22 cellular contexts compared by ENCODE assay signal in the genomic region with DNA sequence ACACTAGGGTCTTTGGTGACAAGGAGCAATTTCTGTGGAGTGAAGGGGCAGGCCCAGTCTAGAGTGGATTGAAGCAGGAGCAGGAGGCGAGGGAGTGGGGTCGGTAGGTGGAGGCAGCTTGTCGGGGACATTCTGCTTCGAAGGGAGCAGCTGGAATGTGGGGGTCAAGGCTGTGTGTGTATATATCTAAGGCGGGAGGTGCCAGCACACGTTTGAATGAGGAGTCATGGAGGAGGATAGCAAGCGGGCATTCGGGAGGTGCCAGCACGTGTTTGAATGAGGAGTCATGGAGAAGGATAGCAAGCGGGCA.
"Had no signal": no experiment of that assay in that cellular context is flagged by ENCODE, and none has a peak within 500 bp of the region (broad histone marks: within the 10 kb centered on the region; RNA-seq: fewer than 3 reads in every experiment).

No MANE protein-coding gene starts in this region.

- ATAC-seq: naive thymus-derived CD8-positive, alpha-beta T cell; right cardiac atrium; stimulated activated memory B cell treated with anti-CD40 and anti-IgM and Interleukin-4, amounts not matched to agents 10 μg/mL and 1 μg/mL and 100 μg/mL, for 72 hours had no signal

- DNase-seq: cerebellar nuclear complex; colonic mucosa; dermis blood vessel endothelial cell; erythroblast; foreskin melanocyte; hippocampal formation; left cardiac atrium; left ventricle myocardium inferior; mesenchymal stem cell; midbrain; naive thymus-derived CD8-positive, alpha-beta T cell; small intestine; stimulated activated CD4-positive, alpha-beta T cell treated with anti-CD3 and anti-CD28 coated beads, Interleukin-4, amount 100 ng/mL, for 24 hours; transverse colon had no signal

- H3K4me3 Mint-ChIP-seq: naive thymus-derived CD8-positive, alpha-beta T cell; stimulated activated memory B cell treated with anti-CD40 and anti-IgM and Interleukin-4, amounts not matched to agents 10 μg/mL and 1 μg/mL and 100 μg/mL, for 72 hours; stimulated activated naive CD8-positive, alpha-beta T cell treated with anti-CD3 and anti-CD28 coated beads, Interleukin-15, Interleukin-2, amounts not matched to agents 100 ng/mL and 50 ng/mL, for 24 hours had no signal

- H3K27me3 ChIP-seq: cardiac muscle cell, colonic mucosa, transverse colon had no signal

- H3K9me3 ChIP-seq: colonic mucosa, left ventricle myocardium inferior, thoracic aorta, transverse colon had no signal

- H3K4me3 ChIP-seq: cardiac muscle cell, colonic mucosa, left ventricle myocardium inferior, lung, thoracic aorta, transverse colon had no signal

- H3K4me1 Mint-ChIP-seq: naive thymus-derived CD8-positive, alpha-beta T cell; stimulated activated memory B cell treated with anti-CD40 and anti-IgM and Interleukin-4, amounts not matched to agents 10 μg/mL and 1 μg/mL and 100 μg/mL, for 72 hours had no signal

- H3K4me1 ChIP-seq: colonic mucosa, left ventricle myocardium inferior, transverse colon had no signal

- H3K36me3 ChIP-seq: cardiac muscle cell, colonic mucosa, left ventricle myocardium inferior, thoracic aorta, transverse colon had no signal

- FAIRE-seq: endothelial cell of umbilical vein, keratinocyte, small intestine had no signal

- H3K27ac Mint-ChIP-seq: naive thymus-derived CD8-positive, alpha-beta T cell; stimulated activated memory B cell treated with anti-CD40 and anti-IgM and Interleukin-4, amounts not matched to agents 10 μg/mL and 1 μg/mL and 100 μg/mL, for 72 hours; stimulated activated naive CD8-positive, alpha-beta T cell treated with anti-CD3 and anti-CD28 coated beads, Interleukin-15, Interleukin-2, amounts not matched to agents 100 ng/mL and 50 ng/mL, for 24 hours had no signal

- H3K27me3 Mint-ChIP-seq: naive thymus-derived CD8-positive, alpha-beta T cell; stimulated activated memory B cell treated with anti-CD40 and anti-IgM and Interleukin-4, amounts not matched to agents 10 μg/mL and 1 μg/mL and 100 μg/mL, for 72 hours; stimulated activated naive CD8-positive, alpha-beta T cell treated with anti-CD3 and anti-CD28 coated beads, Interleukin-15, Interleukin-2, amounts not matched to agents 100 ng/mL and 50 ng/mL, for 24 hours had no signal

- H3K36me3 Mint-ChIP-seq: stimulated activated memory B cell treated with anti-CD40 and anti-IgM and Interleukin-4, amounts not matched to agents 10 μg/mL and 1 μg/mL and 100 μg/mL, for 72 hours had no signal

- H3K27ac ChIP-seq: cardiac muscle cell, colonic mucosa, left ventricle myocardium inferior, thoracic aorta, transverse colon had no signal

- H3K9me3 Mint-ChIP-seq: naive thymus-derived CD8-positive, alpha-beta T cell; stimulated activated memory B cell treated with anti-CD40 and anti-IgM and Interleukin-4, amounts not matched to agents 10 μg/mL and 1 μg/mL and 100 μg/mL, for 72 hours; stimulated activated naive CD8-positive, alpha-beta T cell treated with anti-CD3 and anti-CD28 coated beads, Interleukin-15, Interleukin-2, amounts not matched to agents 100 ng/mL and 50 ng/mL, for 24 hours had no signal
